ENCODE assay signal across 16 cellular contexts in genomic region chr6:43040542-43041257, GRCh38. TPM values are rescaled to one million over a fixed set of nuclear protein-coding genes. Genes with fewer than 3 reads are reported as not detected.
DNase-seq lines count a peak whose midpoint lies in the region; ATAC-seq and TF ChIP-seq lines count a peak whose summit lies in the region.
"Had no signal": no experiment of that assay in that cellular context is flagged by ENCODE, and none has a peak within 500 bp of the region (broad histone marks: within the 10 kb centered on the region; RNA-seq: fewer than 3 reads in every experiment).

No MANE protein-coding gene starts in this region.

- H3K36me3 Mint-ChIP-seq in activated naive CD8-positive, alpha-beta T cell treated with anti-CD3 and anti-CD28 coated beads, Interleukin-2, amount 10 ng/mL, durations not matched to agents 7 days and 5 days: peaks cover 8% of the 10 kb centered on the region
- peaks cover 5% of the 10 kb centered on the region for H3K36me3 Mint-ChIP-seq in activated naive CD8-positive, alpha-beta T cell treated with anti-CD3 and anti-CD28 coated beads for 36 hours
- H3K36me3 Mint-ChIP-seq in central memory CD8-positive, alpha-beta T cell (ENCODE audit: insufficient read depth): peaks cover 17% of the 10 kb centered on the region
- peaks cover 94% of the 10 kb centered on the region for H3K36me3 Mint-ChIP-seq in stimulated activated effector memory CD8-positive, alpha-beta T cell treated with anti-CD3 and anti-CD28 coated beads, Interleukin-12 subunit alpha, Interleukin-12 subunit beta, amount 100 ng/mL, for 72 hours
- H3K36me3 Mint-ChIP-seq in type B pancreatic cell: peaks cover 18% of the 10 kb centered on the region

- POLR2A ChIA-PET in activated naive CD8-positive, alpha-beta T cell treated with anti-CD3 and anti-CD28 coated beads, Interleukin-2, amount 10 ng/mL, durations not matched to agents 7 days and 5 days (lab: Charles Lee): interaction anchor here (0.5 to 1.2 kb wide), 2 partner anchors 19 to 251 kb away, joined by 3 read pairs; partner anchors contain the start of genes KLC4 and MRPL2

- H3K27ac Mint-ChIP-seq in activated naive CD8-positive, alpha-beta T cell treated with anti-CD3 and anti-CD28 coated beads, Interleukin-2, amount 10 ng/mL, durations not matched to agents 7 days and 5 days: peak overlapping the region; percentile 42
- H3K27ac Mint-ChIP-seq in activated naive CD8-positive, alpha-beta T cell treated with anti-CD3 and anti-CD28 coated beads for 36 hours: no peak overlapping the region
- peak overlapping the region; percentile 56 for H3K27ac Mint-ChIP-seq in central memory CD8-positive, alpha-beta T cell (ENCODE audit: low read depth)
- H3K27ac Mint-ChIP-seq in stimulated activated effector memory CD8-positive, alpha-beta T cell treated with anti-CD3 and anti-CD28 coated beads, Interleukin-12 subunit alpha, Interleukin-12 subunit beta, amount 100 ng/mL, for 72 hours: peak overlapping the region; percentile 86
- H3K27ac Mint-ChIP-seq in type B pancreatic cell: no peak overlapping the region
- H3K27ac Mint-ChIP-seq: CD8-positive, alpha-beta T cell had no signal

- no peaks in the 10 kb centered on the region for H3K9me3 Mint-ChIP-seq in activated naive CD8-positive, alpha-beta T cell treated with anti-CD3 and anti-CD28 coated beads, Interleukin-2, amount 10 ng/mL, durations not matched to agents 7 days and 5 days
- no peaks in the 10 kb centered on the region for H3K9me3 Mint-ChIP-seq in activated naive CD8-positive, alpha-beta T cell treated with anti-CD3 and anti-CD28 coated beads for 36 hours
- no peaks in the 10 kb centered on the region for H3K9me3 Mint-ChIP-seq in central memory CD8-positive, alpha-beta T cell
- no peaks in the 10 kb centered on the region for H3K9me3 Mint-ChIP-seq in stimulated activated effector memory CD8-positive, alpha-beta T cell treated with anti-CD3 and anti-CD28 coated beads, Interleukin-12 subunit alpha, Interleukin-12 subunit beta, amount 100 ng/mL, for 72 hours
- no peaks in the 10 kb centered on the region for H3K9me3 Mint-ChIP-seq in type B pancreatic cell
- H3K9me3 Mint-ChIP-seq: CD8-positive, alpha-beta T cell had no signal

- TF ChIP-seq CTCF in type B pancreatic cell (conservative IDR thresholded peaks at IDR 0.05): no peak

- no peak for ATAC-seq in activated naive CD8-positive, alpha-beta T cell treated with anti-CD3 and anti-CD28 coated beads, Interleukin-2, amount 10 ng/mL, durations not matched to agents 7 days and 5 days (ENCODE audit: low read depth)
- no peak for ATAC-seq in central memory CD8-positive, alpha-beta T cell (replicated peaks; ENCODE audit: extremely low read depth, poor library complexity, severe bottlenecking)
- no peak for ATAC-seq in stimulated activated effector memory CD8-positive, alpha-beta T cell treated with anti-CD3 and anti-CD28 coated beads, Interleukin-12 subunit alpha, Interleukin-12 subunit beta, amount 100 ng/mL, for 72 hours
- ATAC-seq in HG02763 (IDR thresholded peaks at IDR 0.05; ENCODE audit: unreplicated experiment): no peak
- ATAC-seq: CD8-positive, alpha-beta T cell; HCT116 had no signal

- no peak for DNase-seq in activated naive CD8-positive, alpha-beta T cell treated with anti-CD3 and anti-CD28 coated beads, Interleukin-2, amount 10 ng/mL, durations not matched to agents 7 days and 5 days
- DNase-seq in activated naive CD8-positive, alpha-beta T cell treated with anti-CD3 and anti-CD28 coated beads for 36 hours: no peak
- DNase-seq in central memory CD8-positive, alpha-beta T cell (ENCODE audit: low spot score in 2 of 2): no peak
- no peak for DNase-seq in stimulated activated effector memory CD8-positive, alpha-beta T cell treated with anti-CD3 and anti-CD28 coated beads, Interleukin-12 subunit alpha, Interleukin-12 subunit beta, amount 100 ng/mL, for 72 hours (ENCODE audit: low spot score in 2 of 2)
- DNase-seq in type B pancreatic cell (ENCODE audit: extremely low spot score, unreplicated experiment): no peak
- DNase-seq: CD8-positive, alpha-beta T cell; DMS79 treated with DMSO at 0.1 percent for 48 hours; GM23248; NCI-H187; NCI-H345; NCI-H69; NK-92 treated with Interleukin-12 subunit alpha and Interleukin-12 subunit beta, amount 100 ng/mL, for 24 hours; OCI-M1; SIG-M5 had no signal

- H3K4me1 Mint-ChIP-seq in activated naive CD8-positive, alpha-beta T cell treated with anti-CD3 and anti-CD28 coated beads, Interleukin-2, amount 10 ng/mL, durations not matched to agents 7 days and 5 days: peaks cover 3% of the 10 kb centered on the region
- H3K4me1 Mint-ChIP-seq in activated naive CD8-positive, alpha-beta T cell treated with anti-CD3 and anti-CD28 coated beads for 36 hours: no peaks in the 10 kb centered on the region
- H3K4me1 Mint-ChIP-seq in central memory CD8-positive, alpha-beta T cell: no peaks in the 10 kb centered on the region
- H3K4me1 Mint-ChIP-seq in stimulated activated effector memory CD8-positive, alpha-beta T cell treated with anti-CD3 and anti-CD28 coated beads, Interleukin-12 subunit alpha, Interleukin-12 subunit beta, amount 100 ng/mL, for 72 hours: peaks cover 9% of the 10 kb centered on the region
- no peaks in the 10 kb centered on the region for H3K4me1 Mint-ChIP-seq in type B pancreatic cell (ENCODE audit: unreplicated experiment)

- no peak overlapping the region for H3K4me3 Mint-ChIP-seq in activated naive CD8-positive, alpha-beta T cell treated with anti-CD3 and anti-CD28 coated beads, Interleukin-2, amount 10 ng/mL, durations not matched to agents 7 days and 5 days
- H3K4me3 Mint-ChIP-seq in activated naive CD8-positive, alpha-beta T cell treated with anti-CD3 and anti-CD28 coated beads for 36 hours: no peak overlapping the region
- H3K4me3 Mint-ChIP-seq in central memory CD8-positive, alpha-beta T cell: no peak overlapping the region
- no peak overlapping the region for H3K4me3 Mint-ChIP-seq in stimulated activated effector memory CD8-positive, alpha-beta T cell treated with anti-CD3 and anti-CD28 coated beads, Interleukin-12 subunit alpha, Interleukin-12 subunit beta, amount 100 ng/mL, for 72 hours
- no peak overlapping the region for H3K4me3 Mint-ChIP-seq in type B pancreatic cell
- H3K4me3 Mint-ChIP-seq: CD8-positive, alpha-beta T cell had no signal

- no peaks in the 10 kb centered on the region for H3K27me3 Mint-ChIP-seq in activated naive CD8-positive, alpha-beta T cell treated with anti-CD3 and anti-CD28 coated beads, Interleukin-2, amount 10 ng/mL, durations not matched to agents 7 days and 5 days
- H3K27me3 Mint-ChIP-seq in activated naive CD8-positive, alpha-beta T cell treated with anti-CD3 and anti-CD28 coated beads for 36 hours: no peaks in the 10 kb centered on the region
- H3K27me3 Mint-ChIP-seq in central memory CD8-positive, alpha-beta T cell: no peaks in the 10 kb centered on the region
- H3K27me3 Mint-ChIP-seq in type B pancreatic cell: no peaks in the 10 kb centered on the region

RNA-seq across cellular contexts. Expression of gene CUL7, which starts 13.0 kb away (rescaled TPM):
- total RNA-seq in activated naive CD8-positive, alpha-beta T cell treated with anti-CD3 and anti-CD28 coated beads, Interleukin-2, amount 10 ng/mL, durations not matched to agents 7 days and 5 days: 10 to 100 TPM; 10.2 to 12.7 TPM
- 10 to 100 TPM in 1 of 2 experiments, 1 to 10 TPM in 1; 9.3 to 10.2 TPM for total RNA-seq in activated naive CD8-positive, alpha-beta T cell treated with anti-CD3 and anti-CD28 coated beads for 36 hours
- total RNA-seq in type B pancreatic cell (ENCODE audit: low replicate concordance): 53.7 and 65.0 TPM in 2 replicates

RNA-seq across cellular contexts. Expression of gene MRPL2, which starts 18.5 kb away (rescaled TPM):
- 10 to 100 TPM; 50.1 to 65.2 TPM for total RNA-seq in activated naive CD8-positive, alpha-beta T cell treated with anti-CD3 and anti-CD28 coated beads, Interleukin-2, amount 10 ng/mL, durations not matched to agents 7 days and 5 days
- 100 to 1,000 TPM; 112 to 113 TPM for total RNA-seq in activated naive CD8-positive, alpha-beta T cell treated with anti-CD3 and anti-CD28 coated beads for 36 hours
- total RNA-seq in type B pancreatic cell (ENCODE audit: low replicate concordance): 58.6 and 71.8 TPM in 2 replicates

RNA-seq across cellular contexts. Expression of gene KLC4, which starts 18.7 kb away (rescaled TPM):
- total RNA-seq in activated naive CD8-positive, alpha-beta T cell treated with anti-CD3 and anti-CD28 coated beads, Interleukin-2, amount 10 ng/mL, durations not matched to agents 7 days and 5 days: 10 to 100 TPM; 25.2 to 33.8 TPM
- 1 to 10 TPM; 9.5 to 10.0 TPM for total RNA-seq in activated naive CD8-positive, alpha-beta T cell treated with anti-CD3 and anti-CD28 coated beads for 36 hours
- 33.2 and 36.4 TPM in 2 replicates for total RNA-seq in type B pancreatic cell (ENCODE audit: low replicate concordance)

RNA-seq across cellular contexts. Expression of gene RRP36, which starts 19.3 kb away (rescaled TPM):
- 10 to 100 TPM; 63.8 to 65.6 TPM for total RNA-seq in activated naive CD8-positive, alpha-beta T cell treated with anti-CD3 and anti-CD28 coated beads, Interleukin-2, amount 10 ng/mL, durations not matched to agents 7 days and 5 days
- 10 to 100 TPM; 87.6 to 93.0 TPM for total RNA-seq in activated naive CD8-positive, alpha-beta T cell treated with anti-CD3 and anti-CD28 coated beads for 36 hours
- total RNA-seq in type B pancreatic cell (ENCODE audit: low replicate concordance): 51.7 and 56.7 TPM in 2 replicates

RNA-seq across cellular contexts. Expression of gene KLHDC3, which starts 26.7 kb away (rescaled TPM):
- total RNA-seq in activated naive CD8-positive, alpha-beta T cell treated with anti-CD3 and anti-CD28 coated beads, Interleukin-2, amount 10 ng/mL, durations not matched to agents 7 days and 5 days: 10 to 100 TPM; 69.4 to 69.9 TPM
- 10 to 100 TPM; 65.8 to 66.1 TPM for total RNA-seq in activated naive CD8-positive, alpha-beta T cell treated with anti-CD3 and anti-CD28 coated beads for 36 hours
- 96.4 and 104 TPM in 2 replicates for total RNA-seq in type B pancreatic cell (ENCODE audit: low replicate concordance)

Comparison
In these comparisons a context has a peak if more than half of its experiments do, and no peak if none do; other contexts are left out.
1. H3K27ac Mint-ChIP-seq: peak in activated naive CD8-positive, alpha-beta T cell treated with anti-CD3 and anti-CD28 coated beads, Interleukin-2, amount 10 ng/mL, durations not matched to agents 7 days and 5 days (single experiment), central memory CD8-positive, alpha-beta T cell (single experiment) and stimulated activated effector memory CD8-positive, alpha-beta T cell treated with anti-CD3 and anti-CD28 coated beads, Interleukin-12 subunit alpha, Interleukin-12 subunit beta, amount 100 ng/mL, for 72 hours (single experiment); none in activated naive CD8-positive, alpha-beta T cell treated with anti-CD3 and anti-CD28 coated beads for 36 hours (single experiment) and type B pancreatic cell (single experiment).